8 cellular contexts compared by ENCODE assay signal in genomic region chr5:14143843-14144585, GRCh38. TPM values are rescaled to one million over a fixed set of nuclear protein-coding genes. Genes with fewer than 3 reads are reported as not detected.
DNase-seq lines count a peak whose midpoint lies in the region; ATAC-seq and TF ChIP-seq lines count a peak whose summit lies in the region.

No MANE protein-coding gene starts in this region.

- H3K9me3 ChIP-seq in mesodermal cell (ENCODE audit: control insufficient read depth, low read length), result no peaks in the 10 kb centered on the region
- H3K9me3 ChIP-seq in stomach, result no peaks in the 10 kb centered on the region

- CTCF ChIA-PET in BJ (lab: Yijun Ruan, JAX), result interaction anchor here (1.0 to 4.5 kb wide), 3 partner anchors 38 to 136 kb away, joined by 3 to 18 read pairs (median 5); no protein-coding TSS in a partner anchor
- CTCF ChIA-PET in WTC11 (lab: Charles Lee), result interaction anchor here (1.0 to 5.9 kb wide), 5 partner anchors 9 to 208 kb away, joined by 3 to 45 read pairs (median 6); no protein-coding TSS in a partner anchor

- H3K36me3 Mint-ChIP-seq in WTC11, result no peaks in the 10 kb centered on the region

- peaks cover 52% of the 10 kb centered on the region for H3K4me1 Mint-ChIP-seq in WTC11

- no peaks in the 10 kb centered on the region for H3K27me3 ChIP-seq in BJ (ENCODE audit: control insufficient read depth, insufficient read depth, low read length)
- no peaks in the 10 kb centered on the region for H3K27me3 ChIP-seq in dorsolateral prefrontal cortex
- H3K27me3 ChIP-seq in stomach, result peaks cover 0 to 3% (median 0%) of the 10 kb centered on the region in 3 donors

- H3K4me3 ChIP-seq in BJ (ENCODE audit: low read depth, low read length) (peak overlapping the region; percentile 96), dorsolateral prefrontal cortex (peak overlapping the region; percentile 66 to 92 (median 81)), mesodermal cell (ENCODE audit: extremely low read depth, insufficient read depth, low read length, poor library complexity, severe bottlenecking) (peak overlapping the region; percentile 77), stomach (peak overlapping the region; percentile 77 to 92 (median 88))

- no peaks in the 10 kb centered on the region for H3K9me3 Mint-ChIP-seq in WTC11

- TF ChIP-seq EP300 in stomach (IDR thresholded peaks at IDR 0.05), result no peak

- H3K27me3 Mint-ChIP-seq in WTC11 (ENCODE audit: low read depth), result peaks cover 8% of the 10 kb centered on the region; the same call in 1 of the 2 replicates

- H3K4me3 Mint-ChIP-seq in WTC11, result peak overlapping the region; percentile 81

- TF ChIP-seq CTCF in BJ (IDR thresholded peaks at IDR 0.05; ENCODE audit: insufficient read depth, low read depth, low read length) (no peak), WTC11 (IDR thresholded peaks at IDR 0.05) (no peak), dorsolateral prefrontal cortex (IDR thresholded peaks at IDR 0.05 in 54 of 56, conservative IDR thresholded peaks at IDR 0.05 in 2 of 56; ENCODE audit: low read depth in 1 of 56, partially characterized antibody in 56 of 56) (no peak), stomach (IDR thresholded peaks at IDR 0.05) (no peak)

- POLR2A ChIA-PET in BJ (lab: Charles Lee), result interaction anchor here (0.6 kb wide), 1 partner anchor 124 kb away, joined by 3 read pairs; no protein-coding TSS in a partner anchor
- POLR2A ChIA-PET in WTC11 (lab: Charles Lee), result interaction anchor here (0.5 to 0.6 kb wide), 2 partner anchors 36 to 157 kb away, joined by 3 to 6 read pairs; no protein-coding TSS in a partner anchor

- ATAC-seq in GM19351 (IDR thresholded peaks at IDR 0.05; ENCODE audit: unreplicated experiment) (peak; percentile 13), HG03442 (IDR thresholded peaks at IDR 0.05; ENCODE audit: unreplicated experiment) (peak; percentile 13), WTC11 (no peak)

- no peak for TF ChIP-seq POLR2A in stomach (IDR thresholded peaks at IDR 0.05)

- H3K4me1 ChIP-seq in mesodermal cell (ENCODE audit: control insufficient read depth, insufficient read depth, low read length, poor library complexity, severe bottlenecking) (peaks cover 44% of the 10 kb centered on the region), stomach (peaks cover 17 to 51% (median 40%) of the 10 kb centered on the region in 4 donors)

- 0 to 1% methylated on average over 59 to 83 of the region's 84 CpGs for WGBS in mesodermal cell (ENCODE audit: insufficient coverage in 2 of 2), 2 experiments
- 0 to 1% (median 0%) methylated on average over 21 to 84 of the region's 84 CpGs for WGBS in stomach, 5 donors

- H3K27ac Mint-ChIP-seq in WTC11, result no peak overlapping the region

- peaks cover 3% of the 10 kb centered on the region; the same call in 1 of the 2 replicates for H3K36me3 ChIP-seq in BJ (ENCODE audit: control insufficient read depth, insufficient read depth, low read length)
- H3K36me3 ChIP-seq in mesodermal cell (ENCODE audit: control insufficient read depth, insufficient read depth, low read length), result peaks cover 4% of the 10 kb centered on the region
- no peaks in the 10 kb centered on the region for H3K36me3 ChIP-seq in stomach

- DNase-seq in BJ (ENCODE audit: low read depth) (no peak), WTC11 (ENCODE audit: low spot score) (peak; percentile 42), dorsolateral prefrontal cortex (peak in 3 of 10 donors; percentile 49 to 65 (median 57)), stomach (peak; percentile 43), glomerular visceral epithelial cell (ENCODE audit: extremely low spot score) (no peak)

- intact Hi-C loops in dorsolateral prefrontal cortex (cut with DNase I) (loop anchor here (1.0 to 10.0 kb wide), 6 partner anchors 25 to 521 kb away; partner anchors contain the start of gene OTULIN (in 1 of the 2)), stomach (cut with DNase I; ENCODE audit: low total_unique reads) (loop anchor here (10.0 kb wide), 1 partner anchor 71 kb away; no protein-coding TSS in a partner anchor)

- H3K27ac ChIP-seq in dorsolateral prefrontal cortex (peak overlapping the region in 56 of 59 donors; percentile 45 to 97 (median 84)), mesodermal cell (ENCODE audit: low read depth, low read length, severe bottlenecking) (peak overlapping the region; percentile 51), stomach (peak overlapping the region; percentile 91 to 99 (median 93))

TF ChIP-seq in WTC11, 78 proteins besides CTCF, POLR2A, EP300 and RAD21 (continues in another document):
- TF ChIP-seq GTF2I (CRISPR knock-in tag; conservative IDR thresholded peaks at IDR 0.05) (0 out of 2 replicates have a peak, but pooled peaks have one; percentile 18), FOXP4 (CRISPR knock-in tag; IDR thresholded peaks at IDR 0.05) (0 out of 2 replicates have a peak, but pooled peaks have one; percentile 27), ZNF671 (CRISPR knock-in tag; IDR thresholded peaks at IDR 0.05) (no peak), AR (CRISPR knock-in tag; IDR thresholded peaks at IDR 0.05) (no peak), ELF4 (CRISPR knock-in tag; IDR thresholded peaks at IDR 0.05; ENCODE audit: low read depth) (no peak), AFF4 (CRISPR knock-in tag; IDR thresholded peaks at IDR 0.05; ENCODE audit: borderline replicate concordance) (no peak), TP53 (CRISPR knock-in tag; IDR thresholded peaks at IDR 0.05) (no peak), IRF2 (CRISPR knock-in tag; IDR thresholded peaks at IDR 0.05; ENCODE audit: borderline replicate concordance, low read depth) (no peak)

RNA-seq across cellular contexts. Expression of gene TRIO, which starts 0.9 kb away (rescaled TPM):
- 124 and 176 TPM in 2 replicates for polyA plus RNA-seq in BJ (2011; rRNA removed)
- 522 and 534 TPM in 2 replicates for polyA minus RNA-seq in BJ (2011; rRNA and poly(A)+ RNA removed)
- 69.2 to 88.8 TPM (median 73.5 TPM) in 3 replicates for total RNA-seq in WTC11 (2021)
- 100 to 1,000 TPM; 171 to 414 (median 292) TPM for total RNA-seq in dorsolateral prefrontal cortex
- 49.7 TPM for polyA plus RNA-seq in mesodermal cell (2013, experiment 1 of 2)
- 42.9 TPM for polyA plus RNA-seq in mesodermal cell (2013, experiment 2 of 2)
- 100 to 1,000 TPM in 4 of 5 donors, 10 to 100 TPM in 1; 67.1 to 558 (median 199) TPM for total RNA-seq in stomach
- polyA plus RNA-seq in stomach, result 10 to 100 TPM in 2 of 3 donors, 1 to 10 TPM in 1; 9.9 to 20.8 (median 15.3) TPM

Comparison
In these comparisons a context has a peak if more than half of its experiments do, and no peak if none do; other contexts are left out.
1. DNase-seq: peak in WTC11 (single experiment) and stomach (single experiment); none in BJ (single experiment) and glomerular visceral epithelial cell (single experiment).
2. Peak in every context shown above with its lines, with median percentiles within 50 percentile points of each other: H3K4me3 ChIP-seq and H3K27ac ChIP-seq.